ENCODE assay signal across 16 cellular contexts in the genomic region with DNA sequence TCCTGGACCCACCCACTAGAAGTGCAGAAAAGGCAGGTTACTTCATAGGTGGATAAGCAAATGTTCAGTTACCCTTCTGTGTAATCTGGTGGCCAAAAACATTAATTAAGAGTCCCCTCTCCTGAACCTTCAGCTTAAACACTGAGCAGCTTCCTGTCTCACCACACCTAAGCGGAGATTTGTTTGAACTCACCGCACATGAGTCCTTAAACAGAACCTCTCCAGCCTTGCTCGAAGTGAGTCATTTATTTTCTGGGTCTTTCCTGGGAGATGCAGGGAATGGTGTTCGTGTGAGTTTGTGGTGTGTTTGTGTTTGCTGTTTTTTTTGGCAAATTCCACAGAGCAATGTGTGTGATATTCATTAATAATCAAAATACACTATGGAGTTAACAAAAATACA. TPM values are rescaled to one million over a fixed set of nuclear protein-coding genes. Genes with fewer than 3 reads are reported as not detected.
A peak's percentile ranks its signal among the peaks of the same experiment; 100 is the strongest.
DNase-seq lines count a peak whose midpoint lies in the region; ATAC-seq, FAIRE-seq and TF ChIP-seq lines count a peak whose summit lies in the region.
"Had no signal": no experiment of that assay in that cellular context is flagged by ENCODE, and none has a peak within 500 bp of the region (broad histone marks: within the 10 kb centered on the region; RNA-seq: fewer than 3 reads in every experiment).

No MANE protein-coding gene starts in this region.

- no peak overlapping the region for H3K56ac ChIP-seq in H1 (replicated peaks; ENCODE audit: insufficient read length, low read depth, low read length)

- no peak overlapping the region for H3K14ac ChIP-seq in H1 (ENCODE audit: insufficient read length)

- H3K27ac Mint-ChIP-seq in GM23338, result no peak overlapping the region
- H3K27ac Mint-ChIP-seq in naive thymus-derived CD8-positive, alpha-beta T cell, result no peak overlapping the region

- H3K4me1 ChIP-seq in GM23338 (ENCODE audit: insufficient read depth), result no peaks in the 10 kb centered on the region
- no peaks in the 10 kb centered on the region for H3K4me1 ChIP-seq in H1 (replicated peaks in 1 of 4; ENCODE audit: control insufficient read depth in 3 of 4, insufficient read depth in 4 of 4, low read length in 3 of 4)
- H3K4me1 ChIP-seq in mucosa of descending colon (ENCODE audit: low read depth), result peaks cover 5% of the 10 kb centered on the region
- H3K4me1 ChIP-seq: HAP-1 had no signal

- no peak overlapping the region for H2BK20ac ChIP-seq in H1 (ENCODE audit: low read length)

- peaks cover 3% of the 10 kb centered on the region; the same call in 1 of the 3 replicates for H3K36me3 Mint-ChIP-seq in GM23338 (ENCODE audit: low read depth)
- no peaks in the 10 kb centered on the region for H3K36me3 Mint-ChIP-seq in naive thymus-derived CD8-positive, alpha-beta T cell

- no peaks in the 10 kb centered on the region for H3K23me2 ChIP-seq in H1 (ENCODE audit: low read depth, low read length)

- H2AFZ ChIP-seq in GM23338 (peak overlapping the region; percentile 14; the same call in 1 of the 2 replicates), H1 (ENCODE audit: low read length) (0 out of 2 replicates have a peak overlapping the region, but pooled peaks have one; percentile 26)

- H3K18ac ChIP-seq in H1 (ENCODE audit: extremely low read depth, low read length), result no peak overlapping the region

- no peaks in the 10 kb centered on the region for H3F3A ChIP-seq in GM23338 (replicated peaks; ENCODE audit: low read depth)

- no peak for DNase-seq in GM23338 (ENCODE audit: low spot score)
- peak; percentile 24 for DNase-seq in NCI-H510A (lab: John Stamatoyannopoulos, UW)
- DNase-seq in H1 (ENCODE audit: low read depth in 1 of 2, low spot score in 2 of 2), result no peak
- no peak for DNase-seq in mucosa of descending colon
- DNase-seq in NCI-H2081 treated with DMSO at 0.1 percent for 48 hours (lab: John Stamatoyannopoulos, UW), result no peak
- no peak for DNase-seq in naive thymus-derived CD8-positive, alpha-beta T cell
- DNase-seq in SKM-1 treated with dmso at 0.1 percent for 144 hours (lab: John Stamatoyannopoulos, UW; ENCODE audit: unreplicated experiment), result no peak
- DNase-seq: AML-193, GDM1, NCI-H187 treated with DMSO at 0.1 percent for 48 hours, NCI-H226, NCI-H526 had no signal

- ATAC-seq in GM23338 (no peak), mucosa of descending colon (peak; percentile 58)
- no peak for ATAC-seq in naive thymus-derived CD8-positive, alpha-beta T cell
- ATAC-seq: Right ventricle myocardium inferior had no signal

- H4K20me1 ChIP-seq in GM23338 (replicated peaks; ENCODE audit: insufficient read depth) (no peaks in the 10 kb centered on the region), H1 (replicated peaks in 1 of 2; ENCODE audit: control insufficient read depth in 1 of 2, insufficient read depth in 2 of 2, low read length in 2 of 2) (no peaks in the 10 kb centered on the region)

- H2BK120ac ChIP-seq in H1 (replicated peaks; ENCODE audit: low read depth, low read length), result no peak overlapping the region

- intact Hi-C loops in mucosa of descending colon (cut with DNase I, micrococcal nuclease), result loop anchor here in 1 of 2 donors (10.0 kb wide), 1 partner anchor 165 kb away; no protein-coding TSS in a partner anchor

- TF ChIP-seq POLR2A in H1 (IDR thresholded peaks at IDR 0.05; ENCODE audit: control extremely low read depth in 1 of 2, low read depth in 2 of 2, low read length in 2 of 2), result no peak

- POLR2A ChIA-PET in H1 (lab: Charles Lee; ENCODE audit: partially characterized antibody), result no interaction called here
- POLR2A ChIA-PET in naive thymus-derived CD8-positive, alpha-beta T cell (lab: Charles Lee), result no interaction called here

- no peak overlapping the region for H2BK12ac ChIP-seq in H1 (ENCODE audit: low read depth, low read length)

- peak; percentile 52 for FAIRE-seq in H1 (lab: Jason Lieb, UNC)
- FAIRE-seq: RCC 7860 had no signal

- WGBS in H1 (ENCODE audit: extremely low coverage in 1 of 2, insufficient coverage in 1 of 2, insufficient read length in 1 of 2, insufficient replicate concordance in 2 of 2, low coverage in 1 of 2, low lambda C conversion rate in 2 of 2, missing lambda C conversion rate in 1 of 2), 2 experiments, result 90% methylated on average over 4 of the region's 4 CpGs; no CpG with 5 or more reads in 1 of the 2 experiments

- H4K5ac ChIP-seq in H1 (ENCODE audit: insufficient read length, low read depth, low read length), result no peak overlapping the region

- CTCF ChIA-PET in H1 (lab: Charles Lee; ENCODE audit: partially characterized antibody), result interaction anchor here (0.7 kb wide), 1 partner anchor 98 kb away, joined by 3 read pairs; no protein-coding TSS in a partner anchor

- H3K9me2 ChIP-seq in GM23338 (ENCODE audit: insufficient read depth), result no peaks in the 10 kb centered on the region

- H3K4me3 ChIP-seq in GM23338, result no peak overlapping the region
- H3K4me3 ChIP-seq in H1 (ENCODE audit: extremely low read depth in 1 of 4, insufficient read depth in 2 of 4, low read depth in 3 of 4, low read length in 4 of 4), result no peak overlapping the region
- no peak overlapping the region for H3K4me3 ChIP-seq in mucosa of descending colon
- H3K4me3 ChIP-seq: HAP-1 had no signal

- H3K9me3 ChIP-seq in H1 (ENCODE audit: insufficient read depth in 2 of 2, low read depth in 1 of 2, low read length in 1 of 2) (peaks cover 0 to 2% of the 10 kb centered on the region in 2 experiments; a peak in 1 of 4 replicates), mucosa of descending colon (no peaks in the 10 kb centered on the region)
- H3K9me3 ChIP-seq: HAP-1 had no signal

- H4K8ac ChIP-seq in H1 (ENCODE audit: extremely low read depth, insufficient read depth, low read length), result no peak overlapping the region

- H3K27ac ChIP-seq in GM23338 (ENCODE audit: low read depth) (no peak overlapping the region), H1 (ENCODE audit: low read depth, low read length) (no peak overlapping the region)
- H3K27ac ChIP-seq: C4-2B had no signal

- no peak for TF ChIP-seq RAD21 in H1 (IDR thresholded peaks at IDR 0.05 in 1 of 2, conservative IDR thresholded peaks at IDR 0.05 in 1 of 2; ENCODE audit: low read depth in 2 of 2, low read length in 2 of 2)

- no peak overlapping the region for H3K9ac ChIP-seq in H1 (replicated peaks in 1 of 4; ENCODE audit: extremely low read depth in 1 of 4, low read depth in 3 of 4, low read length in 3 of 4)

- H3K79me2 ChIP-seq in GM23338 (replicated peaks; ENCODE audit: insufficient read depth) (no peaks in the 10 kb centered on the region), H1 (ENCODE audit: control insufficient read depth in 1 of 2, insufficient read depth in 2 of 2, low read length in 2 of 2) (no peaks in the 10 kb centered on the region)

- TF ChIP-seq EP300 in H1 (IDR thresholded peaks at IDR 0.05; ENCODE audit: borderline replicate concordance in 1 of 2, low read depth in 2 of 2, low read length in 2 of 2), result no peak

- H3K9me3 Mint-ChIP-seq in GM23338, result peaks cover 3% of the 10 kb centered on the region; the same call in 2 of the 3 replicates
- no peaks in the 10 kb centered on the region for H3K9me3 Mint-ChIP-seq in naive thymus-derived CD8-positive, alpha-beta T cell

- H3K4me1 Mint-ChIP-seq in GM23338, result peaks cover 3% of the 10 kb centered on the region; the same call in 1 of the 3 replicates
- no peaks in the 10 kb centered on the region for H3K4me1 Mint-ChIP-seq in naive thymus-derived CD8-positive, alpha-beta T cell

- H3K4me2 ChIP-seq in GM23338, result no peak overlapping the region
- no peak overlapping the region for H3K4me2 ChIP-seq in H1 (ENCODE audit: insufficient read depth in 1 of 2, low read depth in 2 of 2, low read length in 2 of 2)

- no peak overlapping the region for H4K91ac ChIP-seq in H1 (replicated peaks; ENCODE audit: insufficient read length, low read length)

- no peak overlapping the region for H2BK15ac ChIP-seq in H1 (ENCODE audit: low read length)

- no peak overlapping the region for H2BK5ac ChIP-seq in H1 (ENCODE audit: low read depth, low read length)

- no peaks in the 10 kb centered on the region for H3K27me3 Mint-ChIP-seq in GM23338 (ENCODE audit: insufficient read depth, low read depth, poor library complexity)
- H3K27me3 Mint-ChIP-seq in naive thymus-derived CD8-positive, alpha-beta T cell, result peaks cover 0 to 10% (median 3%) of the 10 kb centered on the region in 5 donors

- no peak overlapping the region for H2AK5ac ChIP-seq in H1 (ENCODE audit: low read depth, low read length)

- no peak overlapping the region for H3K23ac ChIP-seq in H1 (ENCODE audit: insufficient read length)

- H3K4me3 Mint-ChIP-seq in GM23338, result no peak overlapping the region
- no peak overlapping the region for H3K4me3 Mint-ChIP-seq in naive thymus-derived CD8-positive, alpha-beta T cell

- H3K36me3 ChIP-seq in GM23338 (ENCODE audit: insufficient read depth), result no peaks in the 10 kb centered on the region
- H3K36me3 ChIP-seq in H1 (ENCODE audit: control insufficient read depth in 2 of 4, insufficient read depth in 4 of 4, low read length in 3 of 4), result no peaks in the 10 kb centered on the region
- no peaks in the 10 kb centered on the region for H3K36me3 ChIP-seq in mucosa of descending colon (ENCODE audit: low read depth)
- H3K36me3 ChIP-seq: HAP-1 had no signal

- H3K27me3 ChIP-seq in GM23338 (ENCODE audit: insufficient read depth) (no peaks in the 10 kb centered on the region), H1 (replicated peaks in 1 of 4; ENCODE audit: control insufficient read depth in 3 of 4, extremely low read depth in 1 of 4, insufficient read depth in 3 of 4, low read length in 3 of 4) (no peaks in the 10 kb centered on the region)

- no peak for TF ChIP-seq CTCF in GM23338 (conservative IDR thresholded peaks at IDR 0.05; ENCODE audit: low read depth in 2 of 2)
- TF ChIP-seq CTCF in H1 (IDR thresholded peaks at IDR 0.05; ENCODE audit: control extremely low read depth in 1 of 3, insufficient read depth in 1 of 3, low read depth in 1 of 3, low read length in 3 of 3), result no peak
- TF ChIP-seq CTCF in mucosa of descending colon (IDR thresholded peaks at IDR 0.05), result no peak

- H3K79me1 ChIP-seq in H1 (ENCODE audit: low read depth, low read length), result no peaks in the 10 kb centered on the region

- no peak overlapping the region for H3K4ac ChIP-seq in H1 (replicated peaks; ENCODE audit: insufficient read length, low read depth, low read length)

RNA-seq across cellular contexts. Expression of a gene that starts 7.6 kb away (rescaled TPM):
- 114 and 132 TPM in 2 replicates for total RNA-seq in GM23338 (2014; rRNA removed; shearing (Covaris generic))
- polyA plus RNA-seq in GM23338 (2016; fragmentation: Nextera tagmentation; extraction: Ambion mirVana), result 48.7 and 56.3 TPM in 2 replicates
- 94.2 and 95.9 TPM in 2 replicates for total RNA-seq in H1 (2021; fragmentation: NEBNext Ultra II Directional; extraction: Animal tissue kit (Norgen Biotek cat#: 25700))
- 25.4 and 48.9 TPM in 2 replicates for polyA plus RNA-seq in H1 (2011; rRNA removed)
- 49.1 TPM for polyA plus RNA-seq in H1 (2011; cell fraction: cytosol; rRNA removed)
- polyA plus RNA-seq in H1 (2011; cell fraction: nucleus; rRNA removed), result 20.3 TPM
- polyA plus RNA-seq in H1 (2012, experiment 1 of 2), result 43.6 to 76.2 TPM (median 52.6 TPM) in 4 replicates
- polyA plus RNA-seq in H1 (2012, experiment 2 of 2), result 4.1 TPM
- polyA plus RNA-seq in H1 (2013, experiment 1 of 2), result 60.8 TPM
- 60.3 TPM for polyA plus RNA-seq in H1 (2013, experiment 2 of 2)
- polyA minus RNA-seq in H1 (2011; rRNA and poly(A)+ RNA removed), result 69.1 and 75.1 TPM in 2 replicates
- 44.2 TPM for polyA minus RNA-seq in H1 (2011; cell fraction: cytosol; rRNA and poly(A)+ RNA removed)
- 97.4 TPM for polyA minus RNA-seq in H1 (2011; cell fraction: nucleus; rRNA and poly(A)+ RNA removed)
- total RNA-seq in mucosa of descending colon, result 10 to 100 TPM; 32.7 to 49.1 (median 44.4) TPM
- total RNA-seq in naive thymus-derived CD8-positive, alpha-beta T cell, result 1 to 10 TPM in 1 of 2 experiments, under 1 TPM in 1; 0.69 to 1.5 TPM
- polyA plus RNA-seq in naive thymus-derived CD8-positive, alpha-beta T cell, result under 1 TPM; 0.16 to 0.79 (median 0.16) TPM

Comparison
In these comparisons a context has a peak if more than half of its experiments do, and no peak if none do; other contexts are left out.
1. RNA of a gene that starts 7.6 kb away (total RNA-seq): 114 to 132 TPM in GM23338, 94.2 to 95.9 TPM in H1 and 32.7 to 49.1 TPM in mucosa of descending colon; 0.69 to 1.5 TPM in naive thymus-derived CD8-positive, alpha-beta T cell; every median in the first group is over 10 times any median in the second.